4 cellular contexts compared by ENCODE assay signal in genomic region chr14:100342826-100343225, GRCh38. TPM values are rescaled to one million over a fixed set of nuclear protein-coding genes. Genes with fewer than 3 reads are reported as not detected.
"Had no signal": no experiment of that assay in that cellular context is flagged by ENCODE, and none has a peak within 500 bp of the region (broad histone marks: within the 10 kb centered on the region; RNA-seq: fewer than 3 reads in every experiment).

No MANE protein-coding gene starts in this region.

RNA-seq across cellular contexts. Expression of gene SLC25A47, which starts 19.7 kb away (rescaled TPM):
- total RNA-seq: activated B cell treated with CpG ODN at 0.5 μM for 24 hours, aorta, RPMI7951, T-helper 17 cell had no signal
- polyA plus RNA-seq: aorta had no signal
